Comparison of ENCODE assay signal across 8 cellular contexts in genomic region chr6:95577317-95578105, GRCh38. TPM values are rescaled to one million over a fixed set of nuclear protein-coding genes. Genes with fewer than 3 reads are reported as not detected.
DNase-seq lines count a peak whose midpoint lies in the region; ATAC-seq and TF ChIP-seq lines count a peak whose summit lies in the region.

A gene with protein sequence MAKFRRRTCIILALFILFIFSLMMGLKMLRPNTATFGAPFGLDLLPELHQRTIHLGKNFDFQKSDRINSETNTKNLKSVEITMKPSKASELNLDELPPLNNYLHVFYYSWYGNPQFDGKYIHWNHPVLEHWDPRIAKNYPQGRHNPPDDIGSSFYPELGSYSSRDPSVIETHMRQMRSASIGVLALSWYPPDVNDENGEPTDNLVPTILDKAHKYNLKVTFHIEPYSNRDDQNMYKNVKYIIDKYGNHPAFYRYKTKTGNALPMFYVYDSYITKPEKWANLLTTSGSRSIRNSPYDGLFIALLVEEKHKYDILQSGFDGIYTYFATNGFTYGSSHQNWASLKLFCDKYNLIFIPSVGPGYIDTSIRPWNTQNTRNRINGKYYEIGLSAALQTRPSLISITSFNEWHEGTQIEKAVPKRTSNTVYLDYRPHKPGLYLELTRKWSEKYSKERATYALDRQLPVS (plus strand): TSS chr6:95577535. CDS start chr6:95586440, 8,905 bp downstream.

- under 1% methylated on average over 66 of the region's 70 CpGs for WGBS in prostate gland

- H3K4me1 ChIP-seq in left ventricle myocardium inferior (peaks cover 37% of the 10 kb centered on the region), prostate gland (replicated peaks) (peaks cover 3% of the 10 kb centered on the region)

- peak within 1 kb of the TSS; percentile 90 for H3K27ac ChIP-seq in left ventricle myocardium inferior (replicated peaks)
- H3K27ac ChIP-seq in prostate gland: peak within 1 kb of the TSS; percentile 86 to 92

- H3K27me3 ChIP-seq in left ventricle myocardium inferior (ENCODE audit: low read depth) (no peaks in the 10 kb centered on the region), prostate gland (replicated peaks; ENCODE audit: insufficient read depth) (no peaks in the 10 kb centered on the region)

- DNase-seq in NCI-H146 (lab: John Stamatoyannopoulos, UW) (peak; percentile 93), amniotic epithelial cell (ENCODE audit: low read depth) (peak; percentile 85), left ventricle myocardium inferior (peak; percentile 81), prostate gland (ENCODE audit: low spot score) (peak; percentile 56), ureter (ENCODE audit: low spot score) (peak; percentile 78)

- TF ChIP-seq POLR2A in GM15510 (IDR thresholded peaks at IDR 0.05; ENCODE audit: borderline replicate concordance, extremely low read depth, insufficient read length) (peak; percentile 78), prostate gland (IDR thresholded peaks at IDR 0.05) (peak; percentile 34)

- H3K4me3 ChIP-seq in left ventricle myocardium inferior (peak within 1 kb of the TSS; percentile 74), prostate gland (peak within 1 kb of the TSS; percentile 63 to 71)

- H3K9me3 ChIP-seq in left ventricle myocardium inferior (replicated peaks) (no peaks in the 10 kb centered on the region), prostate gland (no peaks in the 10 kb centered on the region)

- TF ChIP-seq CTCF in left ventricle myocardium inferior (IDR thresholded peaks at IDR 0.05; ENCODE audit: borderline replicate concordance) (peak; percentile 13), prostate gland (IDR thresholded peaks at IDR 0.05) (no peak)

- ATAC-seq in HG02870 (IDR thresholded peaks at IDR 0.05; ENCODE audit: unreplicated experiment): peak; percentile 73

- intact Hi-C loops in T-helper 1 cell treated with Interleukin-12 subunit alpha and Interleukin-12 subunit beta and Interleukin-4 antibody, amounts not matched to agents 30 ng/mL and 1 ng/mL, for 36 hours (cut with micrococcal nuclease): loop anchor here (1.0 to 5.0 kb wide), 7 partner anchors 11 to 1706 kb away; partner anchors contain the start of genes GPR63, KLHL32, MMS22L and NDUFAF4
- intact Hi-C loops in left ventricle myocardium inferior (cut with micrococcal nuclease) (no loop called here), prostate gland (cut with DNase I) (no loop called here)

- no peaks in the 10 kb centered on the region for H3K36me3 ChIP-seq in left ventricle myocardium inferior
- no peaks in the 10 kb centered on the region for H3K36me3 ChIP-seq in prostate gland

RNA-seq across cellular contexts. Expression of the gene that starts here (rescaled TPM):
- 23.0 and 28.2 TPM in 2 replicates for total RNA-seq in T-helper 1 cell treated with Interleukin-12 subunit alpha and Interleukin-12 subunit beta and Interleukin-4 antibody, amounts not matched to agents 30 ng/mL and 1 ng/mL, for 36 hours
- 5.4 TPM for total RNA-seq in left ventricle myocardium inferior
- 10 to 100 TPM; 10.2 to 11.5 TPM for total RNA-seq in prostate gland
- 22.4 TPM for total RNA-seq in ureter

Comparison
In these comparisons a context has a peak if more than half of its experiments do, and no peak if none do; other contexts are left out.
1. Peak in every context shown above with its lines: DNase-seq, ATAC-seq, H3K4me3 ChIP-seq and H3K27ac ChIP-seq.